Comparison of ENCODE assay signal across 1 cellular context in the genomic region with DNA sequence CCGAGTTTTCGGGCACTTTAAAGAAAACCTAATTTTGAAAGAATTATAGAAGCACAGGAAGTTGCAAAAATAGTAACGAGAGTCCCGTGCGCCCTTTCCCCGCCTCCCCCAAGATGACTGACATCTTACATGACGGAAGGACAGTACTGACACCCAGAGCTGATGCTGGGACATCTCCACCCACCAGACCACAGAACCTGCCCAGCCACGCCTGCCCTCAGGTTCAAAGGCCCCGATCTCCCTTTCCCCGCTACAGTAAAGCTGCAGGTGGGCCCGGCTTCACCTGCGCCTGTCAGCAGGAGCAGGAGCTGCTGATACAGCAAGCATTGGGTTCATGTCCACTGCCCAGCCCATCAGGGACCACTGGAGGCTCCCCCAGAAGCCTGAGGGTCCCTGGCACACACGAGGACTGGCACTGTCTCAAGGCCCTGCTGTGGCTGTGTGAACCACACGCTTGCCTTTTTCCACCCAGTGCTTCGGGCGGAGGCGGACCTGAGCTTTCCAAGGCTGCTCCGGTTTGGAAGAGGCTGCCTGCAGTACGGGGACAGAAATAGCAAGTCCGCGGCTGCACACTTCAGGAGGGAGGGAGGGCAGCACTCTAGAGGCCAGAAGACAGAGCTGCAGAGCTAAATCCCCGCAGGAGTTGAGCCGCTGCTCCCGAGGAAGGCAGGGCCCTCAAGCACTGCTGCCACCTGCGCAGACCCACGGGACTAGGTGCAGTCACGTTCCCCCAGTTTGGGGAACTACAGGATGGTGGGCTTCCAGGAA.
TF ChIP-seq lines count a peak whose summit lies in the region.

No MANE protein-coding gene starts in this region.

TF ChIP-seq in GM12878, 131 proteins besides CTCF, POLR2A, EP300 and RAD21 (continued from another document):
- no peak for TF ChIP-seq STAT3 (IDR thresholded peaks at IDR 0.05; ENCODE audit: low read depth, low read length)
- TF ChIP-seq GATAD2B (conservative IDR thresholded peaks at IDR 0.05; ENCODE audit: low read depth) = peak; percentile 60; the same call in 1 of the 2 replicates
- no peak for TF ChIP-seq CBX3 (IDR thresholded peaks at IDR 0.05; ENCODE audit: borderline replicate concordance, low read depth)
- peak; percentile 91 for TF ChIP-seq PBX3 (IDR thresholded peaks at IDR 0.05; ENCODE audit: insufficient replicate concordance, low read depth, low read length)
- peak; percentile 84 for TF ChIP-seq RUNX3 (IDR thresholded peaks at IDR 0.05; ENCODE audit: low read length)
- TF ChIP-seq CBFB (IDR thresholded peaks at IDR 0.05; ENCODE audit: low read depth) = peak; percentile 38; the same call in 1 of the 2 replicates
- TF ChIP-seq BHLHE40 (IDR thresholded peaks at IDR 0.05; ENCODE audit: borderline replicate concordance in 1 of 2, low read depth in 2 of 2, low read length in 1 of 2) = peak; percentile 96 to 97
- TF ChIP-seq BCL11A (IDR thresholded peaks at IDR 0.05; ENCODE audit: low read depth, low read length) = 0 out of 2 replicates have a peak, but pooled peaks have one; percentile 2
- peak; percentile 28; the same call in 1 of the 2 replicates for TF ChIP-seq CHD2 (IDR thresholded peaks at IDR 0.05; ENCODE audit: borderline replicate concordance, low read depth, low read length)
- no peak for TF ChIP-seq RELA (IDR thresholded peaks at IDR 0.05; ENCODE audit: borderline replicate concordance, partially characterized antibody)
- TF ChIP-seq SMARCA5 (IDR thresholded peaks at IDR 0.05) = peak; percentile 79; the same call in 1 of the 2 replicates
- TF ChIP-seq LARP7 (IDR thresholded peaks at IDR 0.05) = no peak
- 0 out of 2 replicates have a peak, but pooled peaks have one; percentile 45 for TF ChIP-seq TCF12 (IDR thresholded peaks at IDR 0.05; ENCODE audit: low read depth, low read length)
- 0 out of 2 replicates have a peak, but pooled peaks have one; percentile 16 for TF ChIP-seq SMAD5 (IDR thresholded peaks at IDR 0.05; ENCODE audit: low read depth)
- TF ChIP-seq SIN3A (IDR thresholded peaks at IDR 0.05; ENCODE audit: low read depth, low read length) = peak; percentile 19; the same call in 1 of the 2 replicates
- TF ChIP-seq YY1 (IDR thresholded peaks at IDR 0.05; ENCODE audit: low read depth, low read length) = 0 out of 2 replicates have a peak, but pooled peaks have one; percentile 14
- peak; percentile 87; the same call in 1 of the 2 replicates for TF ChIP-seq HDGF (IDR thresholded peaks at IDR 0.05)
- peak; percentile 94 for TF ChIP-seq MEF2B (IDR thresholded peaks at IDR 0.05; ENCODE audit: partially characterized antibody, poor library complexity, severe bottlenecking)
- TF ChIP-seq ATF7 (IDR thresholded peaks at IDR 0.05; ENCODE audit: low read depth) = peak; percentile 58
- TF ChIP-seq POLR2AphosphoS2 (IDR thresholded peaks at IDR 0.05; ENCODE audit: low read depth, low read length) = peak; percentile 69; the same call in 1 of the 2 replicates
- no peak for TF ChIP-seq BCLAF1 (IDR thresholded peaks at IDR 0.05)
- 0 out of 2 replicates have a peak, but pooled peaks have one; percentile 28 for TF ChIP-seq MXI1 (IDR thresholded peaks at IDR 0.05; ENCODE audit: low read depth, low read length)
- peak; percentile 33 to 46; a peak in 1 of 4 replicates for TF ChIP-seq IKZF2 (IDR thresholded peaks at IDR 0.05)
- no peak for TF ChIP-seq RCOR1 (conservative IDR thresholded peaks at IDR 0.05; ENCODE audit: low read depth, low read length)
